ENCODE assay signal across 24 cellular contexts in the genomic region with DNA sequence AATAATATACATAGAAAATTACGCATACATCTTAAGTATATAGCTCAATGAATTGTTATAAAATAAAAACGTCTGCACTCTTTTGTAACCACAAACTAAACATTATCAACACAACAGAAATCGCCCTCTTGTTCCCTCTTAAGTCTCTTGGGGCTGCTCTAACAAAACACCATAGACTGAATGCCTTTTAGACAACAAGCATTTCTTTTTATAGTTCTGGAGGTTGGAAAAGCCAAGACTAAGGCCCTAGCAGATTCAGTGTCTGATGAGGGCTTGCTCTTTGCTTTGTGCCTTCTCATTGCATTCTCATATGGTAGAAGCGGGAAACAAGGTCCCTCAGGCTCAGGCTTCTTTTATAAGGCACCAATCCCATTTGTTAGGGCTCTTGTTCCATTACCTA. TPM values are rescaled to one million over a fixed set of nuclear protein-coding genes. Genes with fewer than 3 reads are reported as not detected.
"Had no signal": no experiment of that assay in that cellular context is flagged by ENCODE, and none has a peak within 500 bp of the region (broad histone marks: within the 10 kb centered on the region; RNA-seq: fewer than 3 reads in every experiment).

No MANE protein-coding gene starts in this region.

- H3K4me1 ChIP-seq: colonic mucosa, stomach had no signal

- H3K4me3 Mint-ChIP-seq: central memory CD8-positive, alpha-beta T cell; endodermal cell had no signal

- ATAC-seq: left lung had no signal

- H3K27me3 ChIP-seq: brain microvascular endothelial cell, colonic mucosa, left lung, stomach had no signal

- H3K4me3 ChIP-seq: colonic mucosa, left lung, stomach had no signal

- H3K4me1 Mint-ChIP-seq: endodermal cell had no signal

- H3K9me3 ChIP-seq: colonic mucosa had no signal

- DNase-seq: activated CD4-positive, alpha-beta T cell treated with anti-CD3 and anti-CD28 coated beads for 1 hour; activated CD4-positive, alpha-beta T cell treated with anti-CD3 and anti-CD28 coated beads, Interleukin-2, amount 50 U/mL, for 48 hours; activated CD8-positive, alpha-beta memory T cell treated with anti-CD3 and anti-CD28 coated beads, Interleukin-2, amount 10 ng/mL, durations not matched to agents 7 days and 5 days; activated naive CD4-positive, alpha-beta T cell treated with Interleukin-2 at 50 U/mL for 16 hours; aorta; brain microvascular endothelial cell; colonic mucosa; endodermal cell; foreskin melanocyte; glutamatergic neuron; left lung; stomach; WERI-Rb-1 had no signal

- H3K27me3 Mint-ChIP-seq: activated CD8-positive, alpha-beta memory T cell treated with anti-CD3 and anti-CD28 coated beads, Interleukin-2, amount 10 ng/mL, durations not matched to agents 7 days and 5 days; activated T-helper 17 cell treated with anti-CD3 and anti-CD28 coated beads, Interleukin-2, amount 50 U/mL, for 72 hours; central memory CD8-positive, alpha-beta T cell; progenitor cell of endocrine pancreas had no signal

- H3K27ac Mint-ChIP-seq: activated T-helper 17 cell treated with anti-CD3 and anti-CD28 coated beads, Interleukin-2, amount 50 U/mL, for 72 hours; endodermal cell; progenitor cell of endocrine pancreas had no signal

- FAIRE-seq: keratinocyte had no signal

- H3K27ac ChIP-seq: brain microvascular endothelial cell, colonic mucosa, left lung, stomach, WERI-Rb-1 had no signal

- H3K36me3 ChIP-seq: brain microvascular endothelial cell, colonic mucosa, left lung, stomach, WERI-Rb-1 had no signal

- H3K9me3 Mint-ChIP-seq: activated T-helper 17 cell treated with anti-CD3 and anti-CD28 coated beads, Interleukin-2, amount 50 U/mL, for 72 hours; central memory CD8-positive, alpha-beta T cell had no signal

RNA-seq across cellular contexts. Expression of a gene that starts 4.9 kb away (rescaled TPM):
- total RNA-seq: activated T-helper 17 cell treated with anti-CD3 and anti-CD28 coated beads, Interleukin-2, amount 50 U/mL, for 72 hours; aorta; colonic mucosa; endodermal cell; epithelial cell of proximal tubule; left lung; osteoblast; progenitor cell of endocrine pancreas; skeletal muscle tissue; stomach; temporal lobe; ureter had no signal
- polyA plus RNA-seq: aorta, fibroblast of lung, neural cell, stomach had no signal

RNA-seq across cellular contexts. Expression of a gene that starts 51.2 kb away (rescaled TPM):
- polyA plus RNA-seq: neural cell had no signal

RNA-seq across cellular contexts. Expression of a gene that starts 59.0 kb away (rescaled TPM):
- total RNA-seq: activated T-helper 17 cell treated with anti-CD3 and anti-CD28 coated beads, Interleukin-2, amount 50 U/mL, for 72 hours; aorta; colonic mucosa; endodermal cell; epithelial cell of proximal tubule; fibroblast of lung; left lung; osteoblast; progenitor cell of endocrine pancreas; skeletal muscle tissue; stomach; temporal lobe; ureter had no signal
- polyA plus RNA-seq: aorta, fibroblast of lung, keratinocyte, neural cell, stomach had no signal
